In the genomic region with DNA sequence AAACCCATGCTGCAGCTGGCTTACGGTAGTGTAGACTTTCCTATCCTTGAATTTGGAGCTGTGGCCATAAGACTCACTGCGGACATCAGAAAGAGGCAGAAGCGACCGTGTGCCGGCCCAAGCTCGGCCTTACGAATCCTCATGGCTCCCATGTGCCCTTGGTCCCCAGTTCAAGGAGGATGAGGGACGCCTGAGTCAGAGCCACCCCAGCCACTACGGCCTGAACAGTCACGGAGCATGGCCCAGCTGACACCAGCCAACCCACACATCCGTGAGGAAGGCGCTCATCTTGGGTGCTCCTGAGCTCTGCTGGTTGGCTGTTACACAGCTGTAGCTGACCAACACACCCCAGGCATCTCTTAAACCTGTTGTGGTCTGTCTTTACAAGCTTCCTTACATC, we compare ENCODE assay signal across 22 cellular contexts.
"Had no signal": no experiment of that assay in that cellular context is flagged by ENCODE, and none has a peak within 500 bp of the region (broad histone marks: within the 10 kb centered on the region; RNA-seq: fewer than 3 reads in every experiment).

No MANE protein-coding gene starts in this region.

- ATAC-seq: activated T-cell treated with anti-CD3 and anti-CD28 coated beads, Interleukin-2, amount 50 U/mL, for 72 hours; body of pancreas; T-helper 17 cell had no signal

- H3K9me3 ChIP-seq: ascending aorta, body of pancreas had no signal

- H3K4me1 ChIP-seq: body of pancreas had no signal

- H3K27me3 ChIP-seq: ascending aorta, body of pancreas had no signal

- H3K27ac ChIP-seq: ascending aorta, body of pancreas, KMS-11, VCaP had no signal

- H3K4me3 ChIP-seq: ascending aorta, body of pancreas had no signal

- DNase-seq: activated CD4-positive, alpha-beta memory T cell treated with anti-CD3 and anti-CD28 coated beads for 36 hours; activated CD4-positive, alpha-beta T cell treated with anti-CD3 and anti-CD28 coated beads, Interleukin-2, amount 10 ng/mL, durations not matched to agents 7 days and 5 days; activated CD4-positive, CD25-positive, alpha-beta regulatory T cell; activated CD8-positive, alpha-beta memory T cell treated with anti-CD3 and anti-CD28 coated beads for 24 hours; activated naive CD4-positive, alpha-beta T cell; activated T-cell treated with anti-CD3 and anti-CD28 coated beads, Interleukin-2, amount 50 U/mL, for 72 hours; body of pancreas; NCI-H1092; NCI-H1417; NCI-H2029; NCI-H2107; NCI-H2171 treated with DMSO at 0.1 percent for 48 hours; NCI-H226; NCI-H510A; NCI-H526 treated with DMSO at 0.1 percent for 48 hours; NCI-H82; SIG-M5; T-helper 17 cell; T1000 had no signal

- H3K9ac ChIP-seq: KMS-11 had no signal
